In the genomic region with DNA sequence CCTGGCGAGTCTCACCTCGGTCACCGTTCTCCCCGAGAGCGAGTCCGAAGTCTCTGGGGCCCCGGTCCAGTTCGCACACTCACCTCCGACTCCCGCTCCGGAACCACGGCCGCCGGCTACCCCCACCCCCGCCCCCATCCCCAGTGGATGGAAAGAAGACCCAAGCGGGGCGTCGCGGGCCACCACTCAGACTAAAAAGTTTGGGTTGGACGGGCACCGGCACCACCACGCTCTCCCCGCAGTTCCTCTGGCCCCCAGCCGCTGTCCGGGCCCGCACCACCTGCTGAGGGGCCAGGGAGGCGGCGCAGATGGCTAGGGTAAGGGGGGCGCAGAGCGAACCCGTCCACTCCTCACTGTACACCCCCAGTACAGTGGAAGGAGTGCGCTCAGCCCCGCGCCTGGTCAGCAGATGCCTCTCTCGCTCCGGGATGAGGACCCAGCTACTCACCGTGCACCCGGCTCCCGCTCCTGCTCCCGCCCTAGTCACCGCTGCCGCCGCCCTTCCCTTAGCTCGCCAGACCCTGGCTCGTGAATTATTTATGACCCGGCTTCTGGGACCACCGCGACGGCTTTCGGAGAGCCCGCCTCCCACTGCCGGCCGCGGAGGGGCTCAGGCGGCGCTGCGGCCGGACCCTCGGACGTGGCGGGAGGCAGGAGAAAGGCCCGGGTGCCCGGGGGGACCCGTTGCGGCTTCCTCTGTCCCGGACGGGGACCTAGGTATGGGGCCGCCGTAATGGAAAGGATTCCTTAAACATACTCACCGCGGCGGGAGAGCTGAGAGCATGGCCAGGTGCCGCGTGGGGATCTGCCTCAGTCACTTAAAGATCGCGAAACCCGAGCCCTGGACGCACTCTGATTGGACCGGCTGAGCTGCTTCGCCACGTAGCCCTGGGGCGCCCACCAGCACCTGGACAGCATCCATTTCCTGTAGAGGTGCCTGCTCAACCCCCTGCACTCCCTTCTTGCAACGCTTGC, we compare ENCODE assay signal across 8 cellular contexts. TPM values are rescaled to one million over a fixed set of nuclear protein-coding genes. Genes with fewer than 3 reads are reported as not detected.
DNase-seq lines count a peak whose midpoint lies in the region; ATAC-seq, FAIRE-seq and TF ChIP-seq lines count a peak whose summit lies in the region.

A gene with protein sequence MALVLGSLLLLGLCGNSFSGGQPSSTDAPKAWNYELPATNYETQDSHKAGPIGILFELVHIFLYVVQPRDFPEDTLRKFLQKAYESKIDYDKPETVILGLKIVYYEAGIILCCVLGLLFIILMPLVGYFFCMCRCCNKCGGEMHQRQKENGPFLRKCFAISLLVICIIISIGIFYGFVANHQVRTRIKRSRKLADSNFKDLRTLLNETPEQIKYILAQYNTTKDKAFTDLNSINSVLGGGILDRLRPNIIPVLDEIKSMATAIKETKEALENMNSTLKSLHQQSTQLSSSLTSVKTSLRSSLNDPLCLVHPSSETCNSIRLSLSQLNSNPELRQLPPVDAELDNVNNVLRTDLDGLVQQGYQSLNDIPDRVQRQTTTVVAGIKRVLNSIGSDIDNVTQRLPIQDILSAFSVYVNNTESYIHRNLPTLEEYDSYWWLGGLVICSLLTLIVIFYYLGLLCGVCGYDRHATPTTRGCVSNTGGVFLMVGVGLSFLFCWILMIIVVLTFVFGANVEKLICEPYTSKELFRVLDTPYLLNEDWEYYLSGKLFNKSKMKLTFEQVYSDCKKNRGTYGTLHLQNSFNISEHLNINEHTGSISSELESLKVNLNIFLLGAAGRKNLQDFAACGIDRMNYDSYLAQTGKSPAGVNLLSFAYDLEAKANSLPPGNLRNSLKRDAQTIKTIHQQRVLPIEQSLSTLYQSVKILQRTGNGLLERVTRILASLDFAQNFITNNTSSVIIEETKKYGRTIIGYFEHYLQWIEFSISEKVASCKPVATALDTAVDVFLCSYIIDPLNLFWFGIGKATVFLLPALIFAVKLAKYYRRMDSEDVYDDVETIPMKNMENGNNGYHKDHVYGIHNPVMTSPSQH (minus strand): TSS at position 807 of the 975 bp plus-strand sequence. CDS start 8,117 bp downstream, outside the sequence.

- 0 out of 2 replicates have a peak within 1 kb of the TSS, but pooled peaks have one; percentile 12 for H3K4me3 ChIP-seq in GM12878

- in situ Hi-C loops in GM12878 (cut with MboI), result no loop called here

- H3K36me3 Mint-ChIP-seq in stimulated activated effector memory CD8-positive, alpha-beta T cell treated with anti-CD3 and anti-CD28 coated beads, Interleukin-12 subunit alpha, Interleukin-12 subunit beta, amount 100 ng/mL, for 72 hours, result no peaks in the 10 kb centered on the region

- H3K9me3 ChIP-seq in GM12878 (replicated peaks; ENCODE audit: control insufficient read depth, insufficient read depth, low read length), result peaks cover 6% of the 10 kb centered on the region; the same call in 2 of the 3 replicates

- peak within 1 kb of the TSS; percentile 16 for H3K27ac Mint-ChIP-seq in stimulated activated effector memory CD8-positive, alpha-beta T cell treated with anti-CD3 and anti-CD28 coated beads, Interleukin-12 subunit alpha, Interleukin-12 subunit beta, amount 100 ng/mL, for 72 hours

- no peaks in the 10 kb centered on the region for H4K20me1 ChIP-seq in GM12878 (ENCODE audit: control insufficient read depth, insufficient read depth)

- FAIRE-seq in GM12878 (lab: Jason Lieb, UNC), result no peak

- TF ChIP-seq EP300 in GM12878 (IDR thresholded peaks at IDR 0.05; ENCODE audit: borderline replicate concordance in 1 of 2, control insufficient read depth in 1 of 2, low read depth in 2 of 2, low read length in 2 of 2), result no peak

- H2AFZ ChIP-seq in GM12878 (ENCODE audit: control insufficient read depth, low read depth, low read length), result no peak within 1 kb of the TSS

- no peak for TF ChIP-seq CTCF in GM12878 (IDR thresholded peaks at IDR 0.05 in 2 of 3, conservative IDR thresholded peaks at IDR 0.05 in 1 of 3; ENCODE audit: control insufficient read depth in 2 of 3, extremely low read depth in 1 of 3, insufficient read depth in 1 of 3, low read depth in 3 of 3, low read length in 3 of 3)

- no TSS peak for BruUV-seq in GM12878 (replicated peaks; lab: Mats Ljungman, UMichigan)

- H3K4me3 Mint-ChIP-seq in stimulated activated effector memory CD8-positive, alpha-beta T cell treated with anti-CD3 and anti-CD28 coated beads, Interleukin-12 subunit alpha, Interleukin-12 subunit beta, amount 100 ng/mL, for 72 hours, result peak within 1 kb of the TSS; percentile 51

- intact Hi-C loops in GM12878 (cut with micrococcal nuclease; ENCODE audit: unreplicated experiment), result no loop called here

- no peak within 1 kb of the TSS for H3K9ac ChIP-seq in GM12878 (ENCODE audit: control insufficient read depth, insufficient read depth, low read length)

- ATAC-seq in GM12878, result no peak
- ATAC-seq in stimulated activated effector memory CD8-positive, alpha-beta T cell treated with anti-CD3 and anti-CD28 coated beads, Interleukin-12 subunit alpha, Interleukin-12 subunit beta, amount 100 ng/mL, for 72 hours, result peak; percentile 5
- ATAC-seq in HG03354 (IDR thresholded peaks at IDR 0.05; ENCODE audit: poor library complexity, severe bottlenecking, unreplicated experiment), result no peak
- ATAC-seq in GM21786 (IDR thresholded peaks at IDR 0.05; ENCODE audit: unreplicated experiment), result no peak

- TF ChIP-seq POLR2A in GM12878 (IDR thresholded peaks at IDR 0.05; ENCODE audit: low read depth, low read length), result no peak

- RAD21 ChIA-PET in GM12878 (lab: Charles Lee; ENCODE audit: unreplicated experiment), result no interaction called here

- CTCF ChIA-PET in GM12878 (lab: Yijun Ruan, JAX), result interaction anchor here (1.1 kb wide), 1 partner anchor 99 kb away, joined by 3 read pairs; no protein-coding TSS in a partner anchor

- DNase-seq in stimulated activated CD4-positive, alpha-beta T cell treated with anti-CD3 and anti-CD28 coated beads, Interleukin-15, amount 100 ng/mL, for 24 hours, result peak; percentile 33
- DNase-seq in stimulated activated CD4-positive, alpha-beta T cell treated with anti-CD3 and anti-CD28 coated beads, Interleukin-2, amount 100 ng/mL, for 48 hours, result no peak
- DNase-seq in GM12878 (ENCODE audit: low read depth, low spot score) (no peak), left kidney (ENCODE audit: low read depth, low spot score) (peak; percentile 91), cerebellar cortex (ENCODE audit: low spot score) (no peak)
- DNase-seq in stimulated activated effector memory CD8-positive, alpha-beta T cell treated with anti-CD3 and anti-CD28 coated beads, Interleukin-12 subunit alpha, Interleukin-12 subunit beta, amount 100 ng/mL, for 72 hours (ENCODE audit: low spot score in 2 of 2), result no peak

- peak within 1 kb of the TSS; percentile 32; the same call in 1 of the 2 replicates for H3K4me2 ChIP-seq in GM12878 (ENCODE audit: control insufficient read depth, insufficient read depth)

- TF ChIP-seq RAD21 in GM12878 (IDR thresholded peaks at IDR 0.05; ENCODE audit: insufficient read depth, low read depth, low read length), result no peak

- SMC1A ChIA-PET in GM12878 (lab: Charles Lee; ENCODE audit: uncharacterized antibody, unreplicated experiment), result no interaction called here

- H3K36me3 ChIP-seq in GM12878 (ENCODE audit: control insufficient read depth in 2 of 2, insufficient read depth in 2 of 2, low read length in 1 of 2), result no peaks in the 10 kb centered on the region

- no peaks in the 10 kb centered on the region for H3K79me2 ChIP-seq in GM12878 (ENCODE audit: control insufficient read depth, insufficient read depth, low read length)

- peaks cover 17% of the 10 kb centered on the region for H3K4me1 Mint-ChIP-seq in stimulated activated effector memory CD8-positive, alpha-beta T cell treated with anti-CD3 and anti-CD28 coated beads, Interleukin-12 subunit alpha, Interleukin-12 subunit beta, amount 100 ng/mL, for 72 hours

- POLR2A ChIA-PET in GM12878 (lab: Charles Lee), result no interaction called here

- peaks cover 14 to 16% of the 10 kb centered on the region in 2 experiments for H3K27me3 ChIP-seq in GM12878 (replicated peaks in 1 of 2; ENCODE audit: control insufficient read depth in 2 of 2, insufficient read depth in 2 of 2, low read length in 1 of 2)

- WGBS in GM12878 (ENCODE audit: insufficient coverage, insufficient replicate concordance, low lambda C conversion rate, missing lambda C conversion rate), result 17% methylated on average over 79 of the region's 83 CpGs

- H3K27ac ChIP-seq in GM12878 (ENCODE audit: control insufficient read depth, insufficient read depth), result no peak within 1 kb of the TSS

- no peaks in the 10 kb centered on the region for H3K9me3 Mint-ChIP-seq in stimulated activated effector memory CD8-positive, alpha-beta T cell treated with anti-CD3 and anti-CD28 coated beads, Interleukin-12 subunit alpha, Interleukin-12 subunit beta, amount 100 ng/mL, for 72 hours

- peaks cover 3% of the 10 kb centered on the region; the same call in 1 of the 2 replicates for H3K4me1 ChIP-seq in GM12878 (ENCODE audit: control insufficient read depth, insufficient read depth, low read length)

TF ChIP-seq in GM12878, 131 proteins besides CTCF, POLR2A, EP300 and RAD21:
- TF ChIP-seq CBFB (IDR thresholded peaks at IDR 0.05; ENCODE audit: low read depth) (no peak), SUZ12 (IDR thresholded peaks at IDR 0.05; ENCODE audit: unreplicated experiment) (peak; percentile 98)
TF ChIP-seq in GM12878: peak in this region for 1.

RNA-seq across cellular contexts. Expression of the gene that starts here (rescaled TPM):
- 0.56 and 0.71 TPM in 2 replicates for total RNA-seq in GM12878 (2013; cell fraction: nucleolus; rRNA removed)
- total RNA-seq in GM12878 (2014; rRNA removed), result not detected in 2 replicates
- total RNA-seq in GM12878 (2014; rRNA removed; fragmentation: Illumina TruSeq; extraction: Trizol), result not detected in 2 replicates
- total RNA-seq in GM12878 (2021), result 0.08 TPM in 1 of 2 replicates, not detected in the other
- not detected for polyA plus RNA-seq in GM12878 (2011; ENCODE audit: low read depth)
- polyA plus RNA-seq in GM12878 (2011; rRNA removed), result 0.12 TPM in 1 of 2 replicates, not detected in the other
- polyA plus RNA-seq in GM12878 (2011; cell fraction: cytosol; rRNA removed), result not detected in 2 replicates
- polyA plus RNA-seq in GM12878 (2011; cell fraction: nucleus; rRNA removed), result 0.31 TPM in 1 of 2 replicates, not detected in the other
- polyA plus RNA-seq in GM12878 (2012), result not detected in 2 replicates
- polyA plus RNA-seq in GM12878 (2014; fragmentation: Illumina TruSeq; extraction: Trizol), result not detected in 2 replicates
- under 1 TPM in 1 of 2 experiments, not detected in 1; 0.31 TPM for polyA plus RNA-seq in GM12878 (2014; fragmentation: Nextera tagmentation; extraction: Ambion mirVana)
- 0.18 TPM in 1 of 2 replicates, not detected in the other for polyA plus RNA-seq in GM12878 (2014; rRNA removed)
- not detected for polyA plus RNA-seq in GM12878 (2016; fragmentation: Nextera tagmentation; extraction: Ambion mirVana)
- not detected in 2 replicates for polyA minus RNA-seq in GM12878 (2011; rRNA and poly(A)+ RNA removed)
- polyA minus RNA-seq in GM12878 (2011; cell fraction: cytosol; rRNA and poly(A)+ RNA removed), result not detected in 2 replicates
- polyA minus RNA-seq in GM12878 (2011; cell fraction: nucleus; rRNA and poly(A)+ RNA removed), result not detected in 2 replicates

Comparison
In these comparisons a context has a peak if more than half of its experiments do, and no peak if none do; other contexts are left out.
1. DNase-seq: peak in stimulated activated CD4-positive, alpha-beta T cell treated with anti-CD3 and anti-CD28 coated beads, Interleukin-15, amount 100 ng/mL, for 24 hours (single experiment) and left kidney (single experiment); none in stimulated activated CD4-positive, alpha-beta T cell treated with anti-CD3 and anti-CD28 coated beads, Interleukin-2, amount 100 ng/mL, for 48 hours (0 of 2), GM12878 (single experiment), stimulated activated effector memory CD8-positive, alpha-beta T cell treated with anti-CD3 and anti-CD28 coated beads, Interleukin-12 subunit alpha, Interleukin-12 subunit beta, amount 100 ng/mL, for 72 hours (0 of 2) and cerebellar cortex (single experiment).